ENCODE assay signal across 19 cellular contexts in genomic region chr11:119643878-119644225, GRCh38.
"Had no signal": no experiment of that assay in that cellular context is flagged by ENCODE, and none has a peak within 500 bp of the region (broad histone marks: within the 10 kb centered on the region; RNA-seq: fewer than 3 reads in every experiment).

No MANE protein-coding gene starts in this region.

- H3K27me3 ChIP-seq: SJSA1 had no signal

- FAIRE-seq: RCC 7860 had no signal

- H3K27ac ChIP-seq: RWPE1, SJSA1, SK-N-MC had no signal

- H3K36me3 ChIP-seq: SJSA1 had no signal

- H3K4me1 ChIP-seq: SJSA1 had no signal

- DNase-seq: IMR-90, Karpas-422, KG1, MM.1S, NCI-H1436, NCI-H187, NCI-H2029, NCI-H2081 treated with DMSO at 0.1 percent for 48 hours, NCI-H2171, NCI-H226, NCI-H446, NCI-H510A, NCI-H524 treated with DMSO at 0.1 percent for 48 hours, NCI-H774, SHP77 treated with DMSO at 0.1 percent for 48 hours had no signal

- H3K9me3 ChIP-seq: SJSA1 had no signal

- H3K4me3 ChIP-seq: SJSA1, SK-N-MC had no signal
